8 cellular contexts compared by ENCODE assay signal in the genomic region with DNA sequence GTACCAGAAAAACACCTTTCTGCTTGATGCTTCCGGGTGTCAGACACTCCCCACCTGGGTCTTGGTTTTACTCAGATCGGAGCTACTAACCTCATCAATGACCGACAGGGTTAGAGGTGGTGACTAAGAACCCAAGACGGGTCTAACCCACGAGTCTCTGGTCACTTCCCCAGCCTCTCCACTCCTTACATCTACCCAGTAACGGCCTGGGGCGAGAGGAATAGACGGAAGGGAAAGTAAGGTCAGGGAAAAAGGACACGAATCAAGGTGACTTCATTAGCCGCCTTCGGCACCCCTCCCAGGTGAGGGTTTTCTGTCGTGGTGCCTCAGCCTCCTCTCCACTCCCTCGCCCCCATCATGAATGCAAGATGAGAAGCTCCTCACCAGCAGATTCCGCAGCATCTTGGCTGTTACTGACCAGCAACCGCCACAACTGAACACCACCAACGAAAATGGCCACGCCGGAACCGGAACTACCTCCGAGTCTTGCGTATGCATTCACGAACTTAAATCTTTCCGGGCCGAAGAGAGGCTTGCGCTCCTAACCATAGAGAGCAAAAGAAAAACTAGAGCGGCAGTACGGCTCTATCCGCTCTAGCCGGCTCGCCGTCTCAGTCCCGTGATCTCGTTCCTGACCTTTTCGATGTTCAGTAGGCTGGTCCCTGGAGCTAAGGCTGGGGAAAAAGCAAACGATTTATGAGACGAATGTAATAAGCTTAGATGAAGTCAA. TPM values are rescaled to one million over a fixed set of nuclear protein-coding genes. Genes with fewer than 3 reads are reported as not detected.
DNase-seq lines count a peak whose midpoint lies in the region; ATAC-seq, FAIRE-seq and TF ChIP-seq lines count a peak whose summit lies in the region.

A gene with protein sequence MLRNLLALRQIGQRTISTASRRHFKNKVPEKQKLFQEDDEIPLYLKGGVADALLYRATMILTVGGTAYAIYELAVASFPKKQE (minus strand): TSS at position 469 of the 730 bp plus-strand sequence. CDS start 67 bp downstream, at position 402.

- CTCF ChIA-PET in activated CD4-positive, alpha-beta memory T cell treated with anti-CD3 and anti-CD28 coated beads for 36 hours (lab: Charles Lee) = interaction anchor here (0.6 to 2.1 kb wide), 7 partner anchors 24 to 1590 kb away, joined by 3 to 12 read pairs (median 5); a partner anchor contains a TSS
- CTCF ChIA-PET in HepG2 (lab: Yijun Ruan, JAX; ENCODE audit: low intra/inter-chr PET ratio, low total read pairs) = no interaction called here

- peaks cover 22% of the 10 kb centered on the region for H3K4me1 ChIP-seq in HepG2 (ENCODE audit: insufficient read depth, low read length)

- H3K27me3 ChIP-seq in HepG2 (ENCODE audit: control insufficient read depth in 1 of 2, insufficient read depth in 2 of 2, low read length in 2 of 2) = no peaks in the 10 kb centered on the region; a peak in 1 of 5 replicates

- intact Hi-C loops in activated CD4-positive, alpha-beta memory T cell treated with anti-CD3 and anti-CD28 coated beads for 36 hours (cut with micrococcal nuclease) = loop anchor here (1.0 to 2.0 kb wide), 5 partner anchors 41 to 1722 kb away; a partner anchor contains a TSS
- intact Hi-C loops in HepG2 (cut with micrococcal nuclease; ENCODE audit: unreplicated experiment) = loop anchor here (1.0 to 5.0 kb wide), 2 partner anchors 41 to 1591 kb away; a partner anchor contains a TSS

- peaks cover 31% of the 10 kb centered on the region for H3K79me2 ChIP-seq in HepG2 (ENCODE audit: insufficient read depth, low read length)

- DNase-seq in CD1c-positive myeloid dendritic cell (ENCODE audit: extremely low spot score) (peak; percentile 96), NCI-H82 treated with DMSO at 0.1 percent for 48 hours (lab: John Stamatoyannopoulos, UW; ENCODE audit: unreplicated experiment) (peak; percentile 94), dermis microvascular lymphatic vessel endothelial cell (ENCODE audit: low read depth in 2 of 2) (peak; percentile 95 to 98), HepG2 (ENCODE audit: low spot score) (peak; percentile 96)
- DNase-seq in activated CD4-positive, alpha-beta memory T cell treated with anti-CD3 and anti-CD28 coated beads for 36 hours = peak; percentile 92
- DNase-seq in stimulated activated CD4-positive, alpha-beta T cell treated with anti-CD3 and anti-CD28 coated beads, Interleukin-4, amount 100 ng/mL, for 1 hour = peak; percentile 80

- peak within 1 kb of the TSS; percentile 91 for H3K27ac ChIP-seq in HepG2 (ENCODE audit: extremely low read length, insufficient read depth, low read length)

- H3K4me2 ChIP-seq in HepG2 (ENCODE audit: low read depth, low read length) = peak within 1 kb of the TSS; percentile 91

- in situ Hi-C loops in HepG2 (cut with HindIII; ENCODE audit: extremely low pct_ligation_motif_present, low pct_unique_long_range_greater_than_20kb) = no loop called here

- H3K27me3 Mint-ChIP-seq in activated CD4-positive, alpha-beta memory T cell treated with anti-CD3 and anti-CD28 coated beads for 36 hours = peaks cover 9% of the 10 kb centered on the region

- H3K4me3 Mint-ChIP-seq in activated CD4-positive, alpha-beta memory T cell treated with anti-CD3 and anti-CD28 coated beads for 36 hours = peak within 1 kb of the TSS; percentile 100

- peaks cover 8% of the 10 kb centered on the region; the same call in 1 of the 2 replicates for H4K20me1 ChIP-seq in HepG2 (ENCODE audit: insufficient read depth, low read length)

- BruUV-seq in HepG2 (replicated peaks; lab: Mats Ljungman, UMichigan) = TSS peak; percentile 78

- H3K9ac ChIP-seq in HepG2 (ENCODE audit: insufficient read depth, low read depth, low read length) = peak within 1 kb of the TSS; percentile 97

- no peaks in the 10 kb centered on the region for H3K9me3 Mint-ChIP-seq in activated CD4-positive, alpha-beta memory T cell treated with anti-CD3 and anti-CD28 coated beads for 36 hours

- peak within 1 kb of the TSS; percentile 91 for H2AFZ ChIP-seq in HepG2 (ENCODE audit: low read length)

- TF ChIP-seq EP300 in HepG2 (IDR thresholded peaks at IDR 0.05; ENCODE audit: low read depth in 2 of 2, low read length in 2 of 2) (peak; percentile 35 to 40; a peak in 2 of 4 replicates), HepG2 (CRISPR knock-in tag; IDR thresholded peaks at IDR 0.05; ENCODE audit: borderline replicate concordance) (no peak)

- peak; percentile 96 for FAIRE-seq in HepG2 (lab: Jason Lieb, UNC)

- peak; percentile 86 to 96 for TF ChIP-seq POLR2A in HepG2 (IDR thresholded peaks at IDR 0.05; ENCODE audit: insufficient read depth in 1 of 2, low read depth in 2 of 2, low read length in 2 of 2)

- peak within 1 kb of the TSS; percentile 100 for H3K27ac Mint-ChIP-seq in activated CD4-positive, alpha-beta memory T cell treated with anti-CD3 and anti-CD28 coated beads for 36 hours

- H3K4me1 Mint-ChIP-seq in activated CD4-positive, alpha-beta memory T cell treated with anti-CD3 and anti-CD28 coated beads for 36 hours (ENCODE audit: low read depth) = peaks cover 26% of the 10 kb centered on the region

- no peaks in the 10 kb centered on the region for H3K9me3 ChIP-seq in HepG2 (ENCODE audit: low read length)

- TF ChIP-seq CTCF in HepG2 (CRISPR knock-in tag; IDR thresholded peaks at IDR 0.05) = 0 out of 2 replicates have a peak, but pooled peaks have one; percentile 5

- peaks cover 26% of the 10 kb centered on the region for H3K36me3 Mint-ChIP-seq in activated CD4-positive, alpha-beta memory T cell treated with anti-CD3 and anti-CD28 coated beads for 36 hours

- peak within 1 kb of the TSS; percentile 84 to 93 (median 89) for H3K4me3 ChIP-seq in HepG2 (replicated peaks in 1 of 3; ENCODE audit: insufficient read depth in 1 of 3, low read depth in 2 of 3, low read length in 3 of 3)

- TF ChIP-seq RAD21 in HepG2 (CRISPR knock-in tag; IDR thresholded peaks at IDR 0.05) = no peak

- POLR2A ChIA-PET in activated CD4-positive, alpha-beta memory T cell treated with anti-CD3 and anti-CD28 coated beads for 36 hours (lab: Charles Lee) = interaction anchor here (0.5 to 1.7 kb wide), 8 partner anchors 32 to 365 kb away, joined by 3 to 17 read pairs (median 3); a partner anchor contains a TSS
- POLR2A ChIA-PET in HepG2 (lab: Yijun Ruan, JAX) = interaction anchor here (0.7 to 2.8 kb wide), 9 partner anchors 19 to 1589 kb away, joined by 3 to 28 read pairs (median 5); a partner anchor contains a TSS

- ATAC-seq in GM19438 (IDR thresholded peaks at IDR 0.05; ENCODE audit: low read depth, unreplicated experiment) = peak; percentile 93
- ATAC-seq in HG03575 (IDR thresholded peaks at IDR 0.05; ENCODE audit: extremely low read depth, insufficient number of reproducible peaks, low FRiP score, unreplicated experiment) = peak; percentile 96
- peak; percentile 98 for ATAC-seq in HepG2

- WGBS in HepG2 (ENCODE audit: low lambda C conversion rate) = 1% methylated on average over 36 of the region's 36 CpGs

- H3K36me3 ChIP-seq in HepG2 (replicated peaks in 1 of 2; ENCODE audit: control insufficient read depth in 1 of 2, insufficient read depth in 2 of 2, low read length in 2 of 2) = peaks cover 1 to 13% of the 10 kb centered on the region in 2 experiments; a peak in 4 of 5 replicates

TF ChIP-seq in HepG2, 621 proteins besides CTCF, POLR2A, EP300 and RAD21 (continues in another document):
- TF ChIP-seq SALL1 (CRISPR knock-in tag; IDR thresholded peaks at IDR 0.05) = peak; percentile 84; the same call in 1 of the 2 replicates
- TF ChIP-seq DNMT1 (CRISPR knock-in tag; IDR thresholded peaks at IDR 0.05) = no peak
- peak; percentile 76; the same call in 1 of the 2 replicates for TF ChIP-seq FOXC1 (CRISPR knock-in tag; IDR thresholded peaks at IDR 0.05; ENCODE audit: borderline replicate concordance)
- TF ChIP-seq, protein P1, sequence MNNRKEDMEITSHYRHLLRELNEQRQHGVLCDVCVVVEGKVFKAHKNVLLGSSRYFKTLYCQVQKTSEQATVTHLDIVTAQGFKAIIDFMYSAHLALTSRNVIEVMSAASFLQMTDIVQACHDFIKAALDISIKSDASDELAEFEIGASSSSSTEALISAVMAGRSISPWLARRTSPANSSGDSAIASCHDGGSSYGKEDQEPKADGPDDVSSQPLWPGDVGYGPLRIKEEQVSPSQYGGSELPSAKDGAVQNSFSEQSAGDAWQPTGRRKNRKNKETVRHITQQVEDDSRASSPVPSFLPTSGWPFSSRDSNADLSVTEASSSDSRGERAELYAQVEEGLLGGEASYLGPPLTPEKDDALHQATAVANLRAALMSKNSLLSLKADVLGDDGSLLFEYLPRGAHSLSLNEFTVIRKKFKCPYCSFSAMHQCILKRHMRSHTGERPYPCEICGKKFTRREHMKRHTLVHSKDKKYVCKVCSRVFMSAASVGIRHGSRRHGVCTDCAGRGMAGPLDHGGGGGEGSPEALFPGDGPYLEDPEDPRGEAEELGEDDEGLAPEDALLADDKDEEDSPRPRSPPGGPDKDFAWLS (CRISPR knock-in tag; IDR thresholded peaks at IDR 0.05; ENCODE audit: borderline replicate concordance) = no peak
- no peak for TF ChIP-seq ZFAT (CRISPR knock-in tag; conservative IDR thresholded peaks at IDR 0.05)

RNA-seq across cellular contexts. Expression of the gene that starts here (rescaled TPM):
- 100 to 1,000 TPM; 564 to 566 TPM for total RNA-seq in activated CD4-positive, alpha-beta memory T cell treated with anti-CD3 and anti-CD28 coated beads for 36 hours
- 102 and 170 TPM in 2 replicates for total RNA-seq in dermis microvascular lymphatic vessel endothelial cell
- 481 and 556 TPM in 2 replicates for total RNA-seq in HepG2 (2016; rRNA removed; fragmentation: Illumina TruSeq; extraction: Trizol)
- total RNA-seq in HepG2 (2016; cell fraction: cytosol; rRNA removed; fragmentation: Illumina TruSeq; extraction: Trizol; ENCODE audit: low read depth) = 280 and 328 TPM in 2 replicates
- 517 and 605 TPM in 2 replicates for total RNA-seq in HepG2 (2016; cell fraction: insoluble cytoplasmic fraction; rRNA removed; fragmentation: Illumina TruSeq; extraction: Trizol)
- 294 and 325 TPM in 2 replicates for total RNA-seq in HepG2 (2016; cell fraction: membrane; rRNA removed; fragmentation: Illumina TruSeq; extraction: Trizol)
- total RNA-seq in HepG2 (2016; cell fraction: nucleus; rRNA removed; fragmentation: Illumina TruSeq; extraction: Trizol) = 231 and 261 TPM in 2 replicates
- polyA plus RNA-seq in HepG2 (2011; rRNA removed) = 311 and 407 TPM in 2 replicates
- polyA plus RNA-seq in HepG2 (2011; cell fraction: cytosol; rRNA removed) = 137 and 186 TPM in 2 replicates
- polyA plus RNA-seq in HepG2 (2011; cell fraction: nucleus; rRNA removed) = 59.1 and 61.9 TPM in 2 replicates
- 241 and 395 TPM in 2 replicates for polyA plus RNA-seq in HepG2 (2012)
- 218 and 256 TPM in 2 replicates for polyA plus RNA-seq in HepG2 (2016; cell fraction: cytosol; fragmentation: Illumina TruSeq; extraction: Trizol; ENCODE audit: low read depth)
- polyA plus RNA-seq in HepG2 (2016; cell fraction: insoluble cytoplasmic fraction; fragmentation: Illumina TruSeq; extraction: Trizol; ENCODE audit: low read depth) = 311 and 334 TPM in 2 replicates
- 165 and 228 TPM in 2 replicates for polyA plus RNA-seq in HepG2 (2016; cell fraction: membrane; fragmentation: Illumina TruSeq; extraction: Trizol; ENCODE audit: low read depth)
- polyA plus RNA-seq in HepG2 (2016; cell fraction: nucleus; fragmentation: Illumina TruSeq; extraction: Trizol; ENCODE audit: insufficient read depth, low read depth) = 278 and 326 TPM in 2 replicates
- 63.3 and 108 TPM in 2 replicates for polyA minus RNA-seq in HepG2 (2011; rRNA and poly(A)+ RNA removed; ENCODE audit: low replicate concordance)
- 36.2 and 38.6 TPM in 2 replicates for polyA minus RNA-seq in HepG2 (2011; cell fraction: cytosol; rRNA and poly(A)+ RNA removed)
- polyA minus RNA-seq in HepG2 (2011; cell fraction: nucleus; rRNA and poly(A)+ RNA removed) = 17.8 and 18.6 TPM in 2 replicates

Comparison
In these comparisons a context has a peak if more than half of its experiments do, and no peak if none do; other contexts are left out.
1. Peak in every context shown above with its lines: DNase-seq, ATAC-seq, H3K4me3 ChIP-seq and H3K27ac ChIP-seq.